Comparison of ENCODE assay signal across 8 cellular contexts in genomic region chr1:31955917-31956736, GRCh38. TPM values are rescaled to one million over a fixed set of nuclear protein-coding genes. Genes with fewer than 3 reads are reported as not detected.
DNase-seq lines count a peak whose midpoint lies in the region; ATAC-seq, FAIRE-seq and TF ChIP-seq lines count a peak whose summit lies in the region.

No MANE protein-coding gene starts in this region.

- H3K14ac ChIP-seq in trophoblast cell (ENCODE audit: low read length): peak overlapping the region; percentile 41

- ATAC-seq in HG02981 (IDR thresholded peaks at IDR 0.05; ENCODE audit: unreplicated experiment) (peak; percentile 87), upper lobe of right lung (peak; percentile 91)

- no peak overlapping the region for H3K4me2 ChIP-seq in trophoblast cell (ENCODE audit: low read length)

- peak; percentile 98 for FAIRE-seq in GM18507 (lab: Jason Lieb, UNC)

- peak overlapping the region; percentile 95 for H3K27ac ChIP-seq in RWPE1
- H3K27ac ChIP-seq in trophoblast cell (ENCODE audit: low read depth, low read length): peak overlapping the region; percentile 67
- peak overlapping the region; percentile 90 for H3K27ac ChIP-seq in upper lobe of right lung

- DNase-seq in GM18507 (ENCODE audit: extremely low spot score, insufficient read length, low read depth) (no peak), RWPE1 (ENCODE audit: low spot score) (peak; percentile 91), germinal center (ENCODE audit: low spot score) (peak; percentile 42), trophoblast cell (peak; percentile 93 to 97), upper lobe of right lung (peak; percentile 85), 8988T (no peak)
- DNase-seq in activated effector memory CD4-positive, alpha-beta T cell treated with Interleukin-2 at 50 U/mL for 16 hours: peak; percentile 61

- H3K36me3 ChIP-seq in trophoblast cell (ENCODE audit: control insufficient read depth in 1 of 2, insufficient read depth in 2 of 2, low read length in 2 of 2) (no peaks in the 10 kb centered on the region), upper lobe of right lung (no peaks in the 10 kb centered on the region)

- TF ChIP-seq CTCF in RWPE1 (conservative IDR thresholded peaks at IDR 0.05; ENCODE audit: low read depth): no peak; the same call in 1 of the 2 replicates
- peak; percentile 45 for TF ChIP-seq CTCF in upper lobe of right lung (IDR thresholded peaks at IDR 0.05)

- H2AK5ac ChIP-seq in trophoblast cell (ENCODE audit: low read length): no peak overlapping the region

- peak overlapping the region; percentile 2 for H3K18ac ChIP-seq in trophoblast cell (ENCODE audit: low read length)

- H3K79me2 ChIP-seq in trophoblast cell (ENCODE audit: control insufficient read depth, insufficient read depth, low read length, poor library complexity): peaks cover 5% of the 10 kb centered on the region

- H3K27me3 ChIP-seq in trophoblast cell (ENCODE audit: insufficient read depth, low read length) (no peaks in the 10 kb centered on the region), upper lobe of right lung (no peaks in the 10 kb centered on the region)

- peaks cover 14% of the 10 kb centered on the region for H3K79me1 ChIP-seq in trophoblast cell (ENCODE audit: low read length)

- H4K91ac ChIP-seq in trophoblast cell (ENCODE audit: low read depth, low read length): peak overlapping the region; percentile 52

- no CpG with 5 or more reads among the region's 11 CpGs for WGBS in trophoblast cell (ENCODE audit: extremely low coverage, insufficient coverage, insufficient read length)

- peak overlapping the region; percentile 24 for H2BK5ac ChIP-seq in trophoblast cell (ENCODE audit: low read depth, low read length, poor library complexity)

- H3K4me3 ChIP-seq in trophoblast cell (ENCODE audit: low read depth, low read length) (no peak overlapping the region), upper lobe of right lung (no peak overlapping the region)

- H3K4ac ChIP-seq in trophoblast cell (ENCODE audit: low read depth, low read length): no peak overlapping the region

- H3K4me1 ChIP-seq in trophoblast cell (ENCODE audit: control insufficient read depth in 1 of 2, insufficient read depth in 2 of 2, low read length in 2 of 2): peaks cover 11 to 16% of the 10 kb centered on the region in 2 experiments
- H3K4me1 ChIP-seq in upper lobe of right lung: peaks cover 40% of the 10 kb centered on the region

- no peak overlapping the region for H2AFZ ChIP-seq in trophoblast cell (ENCODE audit: insufficient read depth, low read length, poor library complexity)

- CTCF ChIA-PET in RWPE1 (lab: Yijun Ruan, JAX): interaction anchor here (0.5 to 1.5 kb wide), 4 partner anchors 8 to 292 kb away, joined by 3 to 8 read pairs (median 4); partner anchors contain the start of gene PTP4A2

- intact Hi-C loops in upper lobe of right lung (cut with DNase I): loop anchor here (10.0 kb wide), 1 partner anchor 141 kb away; the partner anchor contains the start of gene SPOCD1

- H3K9ac ChIP-seq in trophoblast cell (ENCODE audit: low read length): no peak overlapping the region

- H4K8ac ChIP-seq in trophoblast cell (ENCODE audit: low read depth, low read length): peak overlapping the region; percentile 37

- no peak overlapping the region for H4K12ac ChIP-seq in trophoblast cell (ENCODE audit: low read depth, low read length)

- peak overlapping the region; percentile 67 for H2BK120ac ChIP-seq in trophoblast cell (ENCODE audit: insufficient read depth, low read length, poor library complexity)

- H3K9me3 ChIP-seq in trophoblast cell (ENCODE audit: insufficient read depth, low read depth, low read length) (no peaks in the 10 kb centered on the region), upper lobe of right lung (no peaks in the 10 kb centered on the region)

- no peak overlapping the region for H3K23ac ChIP-seq in trophoblast cell (ENCODE audit: low read length)

- peak overlapping the region; percentile 59 for H2BK12ac ChIP-seq in trophoblast cell (ENCODE audit: low read length)

- POLR2A ChIA-PET in RWPE1 (lab: Yijun Ruan, JAX; ENCODE audit: low non-redundant PET): interaction anchor here (1.1 kb wide), 1 partner anchor 12 kb away, joined by 5 read pairs; no protein-coding TSS in a partner anchor

RNA-seq across cellular contexts. Expression of gene PTP4A2, which starts 18.0 kb away (rescaled TPM):
- 646 and 682 TPM in 2 replicates for polyA plus RNA-seq in trophoblast cell (2013)
- total RNA-seq in upper lobe of right lung: 244 TPM

RNA-seq across cellular contexts. Expression of gene KHDRBS1, which starts 57.5 kb away (rescaled TPM):
- polyA plus RNA-seq in trophoblast cell (2013): 145 and 147 TPM in 2 replicates
- 81.7 TPM for total RNA-seq in upper lobe of right lung

Comparison
In these comparisons a context has a peak if more than half of its experiments do, and no peak if none do; other contexts are left out.
1. DNase-seq: peak in RWPE1 (single experiment), activated effector memory CD4-positive, alpha-beta T cell treated with Interleukin-2 at 50 U/mL for 16 hours (single experiment), germinal center (single experiment), trophoblast cell (2 of 2) and upper lobe of right lung (single experiment); none in GM18507 (single experiment) and 8988T (single experiment).
2. Peak in every context shown above with its lines, with median percentiles within 50 percentile points of each other: H3K27ac ChIP-seq.